In genomic region chr4:14878681-14879080, GRCh38 we compare ENCODE assay signal across 20 cellular contexts.
"Had no signal": no experiment of that assay in that cellular context is flagged by ENCODE, and none has a peak within 500 bp of the region (broad histone marks: within the 10 kb centered on the region; RNA-seq: fewer than 3 reads in every experiment).

No MANE protein-coding gene starts in this region.

- DNase-seq: dermis blood vessel endothelial cell; effector memory CD8-positive, alpha-beta T cell; left ventricle myocardium superior; naive thymus-derived CD4-positive, alpha-beta T cell; spleen; stimulated activated CD4-positive, alpha-beta T cell treated with anti-CD3 and anti-CD28 coated beads, Interleukin-4, amount 100 ng/mL, for 4 hours; stimulated activated naive CD8-positive, alpha-beta T cell treated with anti-CD3 and anti-CD28 coated beads, Interleukin-15, Interleukin-2, amounts not matched to agents 100 U/mL and 50 U/mL, for 24 hours; substantia nigra; testis; tibial artery had no signal

- H3K4me1 Mint-ChIP-seq: neural crest cell had no signal

- H3K36me3 Mint-ChIP-seq: memory B cell; naive thymus-derived CD4-positive, alpha-beta T cell; stimulated activated memory B cell treated with anti-CD40 and anti-IgM and Interleukin-4, amounts not matched to agents 10 μg/mL and 1 μg/mL and 100 μg/mL, for 72 hours; type B pancreatic cell had no signal

- H3K4me3 ChIP-seq: coronary artery, lung, right atrium auricular region, spleen, testis, tibial artery had no signal

- H3K36me3 ChIP-seq: right atrium auricular region, spleen, tibial artery had no signal

- H2AFZ ChIP-seq: parathyroid adenoma had no signal

- H3K4me1 ChIP-seq: testis had no signal

- H3K9me3 ChIP-seq: right atrium auricular region, testis, tibial artery had no signal

- H3K27ac Mint-ChIP-seq: memory B cell; progenitor cell of endocrine pancreas; stimulated activated memory B cell treated with anti-CD40 and anti-IgM and Interleukin-4, amounts not matched to agents 10 μg/mL and 1 μg/mL and 100 μg/mL, for 72 hours had no signal

- H3K27ac ChIP-seq: coronary artery, right atrium auricular region, spleen, testis, tibial artery had no signal

- H3K79me2 ChIP-seq: parathyroid adenoma had no signal

- H3K27me3 ChIP-seq: right atrium auricular region, testis, tibial artery had no signal

- H3K4me3 Mint-ChIP-seq: effector memory CD8-positive, alpha-beta T cell; memory B cell; naive thymus-derived CD4-positive, alpha-beta T cell; neural crest cell; stimulated activated memory B cell treated with anti-CD40 and anti-IgM and Interleukin-4, amounts not matched to agents 10 μg/mL and 1 μg/mL and 100 μg/mL, for 72 hours; type B pancreatic cell had no signal

- H3K27me3 Mint-ChIP-seq: effector memory CD8-positive, alpha-beta T cell; progenitor cell of endocrine pancreas; stimulated activated memory B cell treated with anti-CD40 and anti-IgM and Interleukin-4, amounts not matched to agents 10 μg/mL and 1 μg/mL and 100 μg/mL, for 72 hours; type B pancreatic cell had no signal

- H3K9ac ChIP-seq: parathyroid adenoma had no signal

- H3K9me3 Mint-ChIP-seq: effector memory CD8-positive, alpha-beta T cell; memory B cell; type B pancreatic cell had no signal

- ATAC-seq: effector memory CD8-positive, alpha-beta T cell; naive thymus-derived CD4-positive, alpha-beta T cell; sciatic nerve; stimulated activated memory B cell treated with anti-CD40 and anti-IgM and Interleukin-4, amounts not matched to agents 10 μg/mL and 1 μg/mL and 100 μg/mL, for 72 hours; stimulated activated naive CD8-positive, alpha-beta T cell treated with anti-CD3 and anti-CD28 coated beads, Interleukin-15, Interleukin-2, amounts not matched to agents 100 U/mL and 50 U/mL, for 24 hours had no signal
